ENCODE assay signal across 8 cellular contexts in the genomic region with DNA sequence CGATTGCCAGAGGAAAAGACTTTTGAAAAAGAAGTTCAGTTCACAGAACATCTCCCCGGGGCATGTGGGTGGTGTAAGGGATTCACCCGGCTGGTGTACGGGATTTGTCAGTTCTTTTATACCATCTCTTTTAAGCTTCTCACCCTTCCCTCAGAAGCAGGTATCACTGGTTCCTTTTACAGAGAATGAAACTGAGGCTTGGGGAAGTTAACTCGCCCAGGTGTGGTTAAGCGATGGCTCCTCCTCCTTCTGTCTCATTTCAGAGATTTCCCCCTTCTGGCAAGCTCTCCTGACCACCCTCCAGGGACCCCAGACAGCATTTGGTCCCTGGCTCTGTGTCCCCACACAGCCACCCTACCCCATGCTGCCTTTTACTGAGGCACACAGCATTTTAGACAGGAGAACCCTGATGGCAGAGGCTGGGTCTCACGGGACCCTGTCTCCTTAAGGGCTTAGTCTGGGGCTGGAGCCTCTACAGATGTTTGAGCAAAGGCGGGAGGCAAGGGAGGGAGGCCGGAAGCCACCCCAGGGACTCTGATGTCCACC. TPM values are rescaled to one million over a fixed set of nuclear protein-coding genes. Genes with fewer than 3 reads are reported as not detected.
DNase-seq lines count a peak whose midpoint lies in the region; ATAC-seq and TF ChIP-seq lines count a peak whose summit lies in the region.

No MANE protein-coding gene starts in this region.

- peak overlapping the region; percentile 97 for H3K27ac Mint-ChIP-seq in activated CD4-positive, alpha-beta T cell treated with anti-CD3 and anti-CD28 coated beads for 36 hours
- H3K27ac Mint-ChIP-seq in stimulated activated effector memory CD8-positive, alpha-beta T cell treated with anti-CD3 and anti-CD28 coated beads, Interleukin-12 subunit alpha, Interleukin-12 subunit beta, amount 100 ng/mL, for 72 hours = peak overlapping the region; percentile 95

- H3K36me3 Mint-ChIP-seq in activated CD4-positive, alpha-beta T cell treated with anti-CD3 and anti-CD28 coated beads for 36 hours (ENCODE audit: low read depth) = peaks cover 23% of the 10 kb centered on the region
- peaks cover 72% of the 10 kb centered on the region for H3K36me3 Mint-ChIP-seq in stimulated activated effector memory CD8-positive, alpha-beta T cell treated with anti-CD3 and anti-CD28 coated beads, Interleukin-12 subunit alpha, Interleukin-12 subunit beta, amount 100 ng/mL, for 72 hours

- ATAC-seq in GM18505 (IDR thresholded peaks at IDR 0.05; ENCODE audit: unreplicated experiment) (peak; percentile 28), HG02840 (IDR thresholded peaks at IDR 0.05; ENCODE audit: low FRiP score, unreplicated experiment) (peak; percentile 38), left ventricle myocardium superior (peak; percentile 29)
- ATAC-seq in activated CD4-positive, alpha-beta T cell treated with anti-CD3 and anti-CD28 coated beads for 36 hours = peak; percentile 21
- peak; percentile 1 for ATAC-seq in stimulated activated effector memory CD8-positive, alpha-beta T cell treated with anti-CD3 and anti-CD28 coated beads, Interleukin-12 subunit alpha, Interleukin-12 subunit beta, amount 100 ng/mL, for 72 hours

- CTCF ChIA-PET in activated CD4-positive, alpha-beta T cell treated with anti-CD3 and anti-CD28 coated beads for 36 hours (lab: Charles Lee) = interaction anchor here (0.6 to 4.7 kb wide), 9 partner anchors 8 to 51 kb away, joined by 3 to 30 read pairs (median 4); no protein-coding TSS in a partner anchor

- H3K27me3 Mint-ChIP-seq in activated CD4-positive, alpha-beta T cell treated with anti-CD3 and anti-CD28 coated beads for 36 hours = no peaks in the 10 kb centered on the region

- H3K4me1 Mint-ChIP-seq in activated CD4-positive, alpha-beta T cell treated with anti-CD3 and anti-CD28 coated beads for 36 hours = peaks cover 86% of the 10 kb centered on the region
- peaks cover 89% of the 10 kb centered on the region for H3K4me1 Mint-ChIP-seq in stimulated activated effector memory CD8-positive, alpha-beta T cell treated with anti-CD3 and anti-CD28 coated beads, Interleukin-12 subunit alpha, Interleukin-12 subunit beta, amount 100 ng/mL, for 72 hours

- DNase-seq in activated CD4-positive, alpha-beta T cell treated with anti-CD3 and anti-CD28 coated beads for 36 hours = peak; percentile 87
- DNase-seq in left ventricle myocardium superior (peak; percentile 57), GOT3 (lab: John Stamatoyannopoulos, UW) (no peak), NCI-H1694 treated with DMSO at 0.1 percent for 48 hours (lab: John Stamatoyannopoulos, UW) (no peak), hepatic stellate cell (ENCODE audit: low spot score) (no peak)
- DNase-seq in stimulated activated effector memory CD8-positive, alpha-beta T cell treated with anti-CD3 and anti-CD28 coated beads, Interleukin-12 subunit alpha, Interleukin-12 subunit beta, amount 100 ng/mL, for 72 hours (ENCODE audit: low spot score in 2 of 2) = peak in 1 of 2 donors; percentile 82

- POLR2A ChIA-PET in activated CD4-positive, alpha-beta T cell treated with anti-CD3 and anti-CD28 coated beads for 36 hours (lab: Charles Lee) = interaction anchor here (0.5 to 4.6 kb wide), 14 partner anchors 12 to 1110 kb away, joined by 3 to 62 read pairs (median 3); no protein-coding TSS in a partner anchor

- TF ChIP-seq POLR2A in GM18505 (IDR thresholded peaks at IDR 0.05; ENCODE audit: borderline replicate concordance, extremely low read depth, insufficient read depth, insufficient read length) = no peak

- H3K4me3 Mint-ChIP-seq in activated CD4-positive, alpha-beta T cell treated with anti-CD3 and anti-CD28 coated beads for 36 hours = peak overlapping the region; percentile 86
- peak overlapping the region; percentile 86 for H3K4me3 Mint-ChIP-seq in stimulated activated effector memory CD8-positive, alpha-beta T cell treated with anti-CD3 and anti-CD28 coated beads, Interleukin-12 subunit alpha, Interleukin-12 subunit beta, amount 100 ng/mL, for 72 hours

- intact Hi-C loops in activated CD4-positive, alpha-beta T cell treated with anti-CD3 and anti-CD28 coated beads for 36 hours (cut with DNase I, micrococcal nuclease) = loop anchor here (1.0 to 5.0 kb wide), 10 partner anchors 36 to 1106 kb away; a partner anchor contains a TSS
- intact Hi-C loops in left ventricle myocardium superior (cut with micrococcal nuclease) = no loop called here

- no peaks in the 10 kb centered on the region for H3K9me3 Mint-ChIP-seq in activated CD4-positive, alpha-beta T cell treated with anti-CD3 and anti-CD28 coated beads for 36 hours (ENCODE audit: low read depth)
- H3K9me3 Mint-ChIP-seq in stimulated activated effector memory CD8-positive, alpha-beta T cell treated with anti-CD3 and anti-CD28 coated beads, Interleukin-12 subunit alpha, Interleukin-12 subunit beta, amount 100 ng/mL, for 72 hours = no peaks in the 10 kb centered on the region

RNA-seq across cellular contexts. Expression of a gene that starts 2.8 kb away (rescaled TPM):
- total RNA-seq in activated CD4-positive, alpha-beta T cell treated with anti-CD3 and anti-CD28 coated beads for 36 hours = 100 to 1,000 TPM; 130 to 162 TPM
- total RNA-seq in left ventricle myocardium superior = 43.3 TPM

Comparison
In these comparisons a context has a peak if more than half of its experiments do, and no peak if none do; other contexts are left out.
1. DNase-seq: peak in activated CD4-positive, alpha-beta T cell treated with anti-CD3 and anti-CD28 coated beads for 36 hours (single experiment) and left ventricle myocardium superior (single experiment); none in GOT3 (single experiment), NCI-H1694 treated with DMSO at 0.1 percent for 48 hours (single experiment) and hepatic stellate cell (single experiment).
2. Peak in every context shown above with its lines, with median percentiles within 50 percentile points of each other: ATAC-seq.